Comparison of ENCODE assay signal across 11 cellular contexts in genomic region chr1:112935474-112936289, GRCh38. TPM values are rescaled to one million over a fixed set of nuclear protein-coding genes. Genes with fewer than 3 reads are reported as not detected.
A peak's percentile ranks its signal among the peaks of the same experiment; 100 is the strongest.
DNase-seq lines count a peak whose midpoint lies in the region; ATAC-seq, FAIRE-seq and TF ChIP-seq lines count a peak whose summit lies in the region.
"Had no signal": no experiment of that assay in that cellular context is flagged by ENCODE, and none has a peak within 500 bp of the region (broad histone marks: within the 10 kb centered on the region; RNA-seq: fewer than 3 reads in every experiment).

No MANE protein-coding gene starts in this region.

- no peak for ATAC-seq in activated CD8-positive, alpha-beta T cell treated with anti-CD3 and anti-CD28 coated beads, Interleukin-2, amount 10 ng/mL, durations not matched to agents 7 days and 5 days

- H3K36me3 Mint-ChIP-seq in CD4-positive, alpha-beta memory T cell = no peaks in the 10 kb centered on the region
- H3K36me3 Mint-ChIP-seq in activated CD8-positive, alpha-beta T cell treated with anti-CD3 and anti-CD28 coated beads, Interleukin-2, amount 10 ng/mL, durations not matched to agents 7 days and 5 days (ENCODE audit: low read depth) = peaks cover 17% of the 10 kb centered on the region
- H3K36me3 Mint-ChIP-seq: memory B cell had no signal

- H3K4me1 ChIP-seq in CD4-positive, alpha-beta memory T cell (ENCODE audit: insufficient read depth, low read length) = peaks cover 22% of the 10 kb centered on the region
- H3K4me1 ChIP-seq in keratinocyte (ENCODE audit: control insufficient read depth, extremely low read depth, insufficient read depth, low read length) (peaks cover 49% of the 10 kb centered on the region), colonic mucosa (no peaks in the 10 kb centered on the region)

- peaks cover 86% of the 10 kb centered on the region for H3K79me2 ChIP-seq in keratinocyte (ENCODE audit: control insufficient read depth, insufficient read depth, low read length)

- H2AFZ ChIP-seq in keratinocyte (ENCODE audit: control insufficient read depth, low read length) = no peak overlapping the region

- no peaks in the 10 kb centered on the region for H3K27me3 Mint-ChIP-seq in CD4-positive, alpha-beta memory T cell
- no peaks in the 10 kb centered on the region for H3K27me3 Mint-ChIP-seq in activated CD8-positive, alpha-beta T cell treated with anti-CD3 and anti-CD28 coated beads, Interleukin-2, amount 10 ng/mL, durations not matched to agents 7 days and 5 days (ENCODE audit: low read depth)
- H3K27me3 Mint-ChIP-seq: memory B cell had no signal

- DNase-seq in CD4-positive, alpha-beta memory T cell = no peak
- no peak for DNase-seq in activated CD8-positive, alpha-beta T cell treated with anti-CD3 and anti-CD28 coated beads, Interleukin-2, amount 10 ng/mL, durations not matched to agents 7 days and 5 days
- no peak for DNase-seq in keratinocyte (ENCODE audit: low read depth, low spot score)
- DNase-seq in NCI-H2029 (lab: John Stamatoyannopoulos, UW) = no peak
- DNase-seq in cortex of kidney (lab: John Stamatoyannopoulos, UW) = no peak
- no peak for DNase-seq in colonic mucosa
- DNase-seq in central memory CD4-positive, alpha-beta T cell = no peak
- DNase-seq: amygdala, NCI-H526 had no signal

- no peak overlapping the region for H3K4me3 Mint-ChIP-seq in CD4-positive, alpha-beta memory T cell
- H3K4me3 Mint-ChIP-seq in activated CD8-positive, alpha-beta T cell treated with anti-CD3 and anti-CD28 coated beads, Interleukin-2, amount 10 ng/mL, durations not matched to agents 7 days and 5 days = no peak overlapping the region
- H3K4me3 Mint-ChIP-seq: memory B cell had no signal

- H4K20me1 ChIP-seq in keratinocyte (ENCODE audit: control insufficient read depth, extremely low read depth, insufficient read depth, low read length) = peaks cover 4% of the 10 kb centered on the region

- no peak for TF ChIP-seq CTCF in keratinocyte (optimal IDR thresholded peaks at IDR 0.05 in 1 of 3, IDR thresholded peaks at IDR 0.05 in 1 of 3, conservative IDR thresholded peaks at IDR 0.05 in 1 of 3; ENCODE audit: extremely low read depth in 1 of 3, insufficient read depth in 2 of 3, low read length in 3 of 3)
- no peak for TF ChIP-seq CTCF in colonic mucosa (IDR thresholded peaks at IDR 0.05)

- peak overlapping the region; percentile 72 for H3K4me2 ChIP-seq in keratinocyte (ENCODE audit: control insufficient read depth, extremely low read depth, insufficient read depth, low read depth, low read length)

- H3K9me3 Mint-ChIP-seq in CD4-positive, alpha-beta memory T cell = no peaks in the 10 kb centered on the region
- H3K9me3 Mint-ChIP-seq in activated CD8-positive, alpha-beta T cell treated with anti-CD3 and anti-CD28 coated beads, Interleukin-2, amount 10 ng/mL, durations not matched to agents 7 days and 5 days (ENCODE audit: insufficient read depth) = no peaks in the 10 kb centered on the region
- H3K9me3 Mint-ChIP-seq: memory B cell had no signal

- H3K4me3 ChIP-seq in CD4-positive, alpha-beta memory T cell (ENCODE audit: low read length in 2 of 2) = no peak overlapping the region
- H3K4me3 ChIP-seq in keratinocyte (ENCODE audit: control insufficient read depth in 2 of 3, extremely low read depth in 1 of 3, insufficient read depth in 2 of 3, low read depth in 1 of 3, low read length in 3 of 3) (peak overlapping the region in 1 of 3 experiments; percentile 43), colonic mucosa (no peak overlapping the region)

- TF ChIP-seq EP300 in Ishikawa (IDR thresholded peaks at IDR 0.05; ENCODE audit: borderline replicate concordance) = no peak

- H3K27ac Mint-ChIP-seq in CD4-positive, alpha-beta memory T cell = peak overlapping the region in 4 of 7 donors; percentile 7 to 48 (median 13)
- peak overlapping the region; percentile 83 for H3K27ac Mint-ChIP-seq in activated CD8-positive, alpha-beta T cell treated with anti-CD3 and anti-CD28 coated beads, Interleukin-2, amount 10 ng/mL, durations not matched to agents 7 days and 5 days
- H3K27ac Mint-ChIP-seq: memory B cell had no signal

- CTCF ChIA-PET in CD4-positive, alpha-beta memory T cell (lab: Charles Lee; ENCODE audit: partially characterized antibody) = interaction anchor here (1.1 kb wide), 1 partner anchor 10 kb away, joined by 3 read pairs; no protein-coding TSS in a partner anchor
- CTCF ChIA-PET in activated CD8-positive, alpha-beta T cell treated with anti-CD3 and anti-CD28 coated beads, Interleukin-2, amount 10 ng/mL, durations not matched to agents 7 days and 5 days (lab: Charles Lee) = interaction anchor here (1.5 to 4.4 kb wide), 3 partner anchors 18 to 141 kb away, joined by 3 to 31 read pairs (median 7); partner anchors contain the start of gene LRIG2

- peaks cover 7 to 15% (median 14%) of the 10 kb centered on the region in 4 donors for H3K4me1 Mint-ChIP-seq in CD4-positive, alpha-beta memory T cell
- H3K4me1 Mint-ChIP-seq in activated CD8-positive, alpha-beta T cell treated with anti-CD3 and anti-CD28 coated beads, Interleukin-2, amount 10 ng/mL, durations not matched to agents 7 days and 5 days (ENCODE audit: low read depth) = peaks cover 41% of the 10 kb centered on the region

- FAIRE-seq in keratinocyte (lab: Jason Lieb, UNC) = peak; percentile 29

- no peaks in the 10 kb centered on the region for H3K36me3 ChIP-seq in CD4-positive, alpha-beta memory T cell (ENCODE audit: insufficient read depth, low read length)
- H3K36me3 ChIP-seq in keratinocyte (ENCODE audit: control insufficient read depth in 2 of 2, extremely low read depth in 1 of 2, insufficient read depth in 2 of 2, low read length in 2 of 2) (peaks cover 0 to 3% of the 10 kb centered on the region in 2 experiments), colonic mucosa (no peaks in the 10 kb centered on the region)

- no peaks in the 10 kb centered on the region for H3K27me3 ChIP-seq in CD4-positive, alpha-beta memory T cell (ENCODE audit: insufficient read depth, low read length)
- H3K27me3 ChIP-seq in keratinocyte (ENCODE audit: control insufficient read depth, extremely low read depth, insufficient read depth, low read length) (no peaks in the 10 kb centered on the region), colonic mucosa (no peaks in the 10 kb centered on the region)

- H3K9ac ChIP-seq in keratinocyte (ENCODE audit: control insufficient read depth, extremely low read depth, insufficient read depth, low read length) (peak overlapping the region; percentile 52), colonic mucosa (ENCODE audit: low read depth in 2 of 2, low read length in 2 of 2) (no peak overlapping the region)

- H3K9me3 ChIP-seq in CD4-positive, alpha-beta memory T cell (ENCODE audit: control insufficient read depth in 1 of 2, low read length in 2 of 2) = no peaks in the 10 kb centered on the region
- no peaks in the 10 kb centered on the region for H3K9me3 ChIP-seq in keratinocyte (ENCODE audit: control insufficient read depth, low read depth, low read length)
- no peaks in the 10 kb centered on the region for H3K9me3 ChIP-seq in colonic mucosa

- H3K27ac ChIP-seq in CD4-positive, alpha-beta memory T cell (ENCODE audit: low read depth, low read length) = no peak overlapping the region
- H3K27ac ChIP-seq in keratinocyte (ENCODE audit: control insufficient read depth, insufficient read depth, low read length) (peak overlapping the region; percentile 87), colonic mucosa (no peak overlapping the region)

- POLR2A ChIA-PET in CD4-positive, alpha-beta memory T cell (lab: Charles Lee; ENCODE audit: partially characterized antibody) = interaction anchor here (0.6 kb wide), 1 partner anchor 93 kb away, joined by 3 read pairs; no protein-coding TSS in a partner anchor
- POLR2A ChIA-PET in activated CD8-positive, alpha-beta T cell treated with anti-CD3 and anti-CD28 coated beads, Interleukin-2, amount 10 ng/mL, durations not matched to agents 7 days and 5 days (lab: Charles Lee) = interaction anchor here (0.6 to 2.2 kb wide), 3 partner anchors 10 to 21 kb away, joined by 3 to 9 read pairs (median 9); partner anchors contain the start of gene SLC16A1

- dilution Hi-C loops in keratinocyte (cut with MboI; ENCODE audit: extremely low pct_ligation_motif_present, low sequenced_read_pairs) = no loop called here

- TF ChIP-seq RAD21 in Ishikawa (IDR thresholded peaks at IDR 0.05; ENCODE audit: low read depth) = no peak

- intact Hi-C loops in CD4-positive, alpha-beta memory T cell (cut with micrococcal nuclease) = no loop called here
- intact Hi-C loops in colonic mucosa (cut with DNase I) = no loop called here

- no peaks in the 10 kb centered on the region for H3K9me1 ChIP-seq in keratinocyte (ENCODE audit: control insufficient read depth, extremely low read depth, insufficient read depth, low read length)

TF ChIP-seq in Ishikawa, 13 proteins besides CTCF, POLR2A, EP300 and RAD21:
- no peak for TF ChIP-seq MAX (IDR thresholded peaks at IDR 0.05)
- TF ChIP-seq CEBPB (IDR thresholded peaks at IDR 0.05) = peak; percentile 83
TF ChIP-seq in Ishikawa: peak in this region for 1.

RNA-seq across cellular contexts. Expression of gene SLC16A1, which starts 20.3 kb away (rescaled TPM):
- 10 to 100 TPM in 1 of 2 experiments, 1 to 10 TPM in 1; 9.7 to 12.7 TPM for total RNA-seq in CD4-positive, alpha-beta memory T cell
- 10 to 100 TPM in 1 of 2 donors, 1 to 10 TPM in 1; 10.0 to 14.8 TPM for polyA plus RNA-seq in CD4-positive, alpha-beta memory T cell
- 10 to 100 TPM; 53.0 to 54.5 TPM for total RNA-seq in activated CD8-positive, alpha-beta T cell treated with anti-CD3 and anti-CD28 coated beads, Interleukin-2, amount 10 ng/mL, durations not matched to agents 7 days and 5 days
- polyA plus RNA-seq in keratinocyte = 221 to 269 TPM (median 242 TPM) in 3 replicates
- polyA plus RNA-seq in keratinocyte (2011; ENCODE audit: low read depth) = 66.2 TPM
- polyA plus RNA-seq in keratinocyte (2011; cell fraction: cytosol; rRNA removed) = 29.6 and 51.5 TPM in 2 replicates
- 292 and 392 TPM in 2 replicates for polyA plus RNA-seq in keratinocyte (2011; cell fraction: nucleus; rRNA removed)
- 114 and 178 TPM in 2 replicates for polyA plus RNA-seq in keratinocyte (2012; ENCODE audit: low replicate concordance)
- 315 to 729 TPM (median 646 TPM) in 3 replicates for polyA minus RNA-seq in keratinocyte
- 218 TPM for polyA minus RNA-seq in keratinocyte (2011; cell fraction: cytosol; rRNA and poly(A)+ RNA removed)
- 362 and 575 TPM in 2 replicates for polyA minus RNA-seq in keratinocyte (2011; cell fraction: nucleus; rRNA and poly(A)+ RNA removed)
- 10 to 100 TPM; 71.8 to 92.4 TPM for total RNA-seq in colonic mucosa
